Comparison of ENCODE assay signal across 19 cellular contexts in the genomic region with DNA sequence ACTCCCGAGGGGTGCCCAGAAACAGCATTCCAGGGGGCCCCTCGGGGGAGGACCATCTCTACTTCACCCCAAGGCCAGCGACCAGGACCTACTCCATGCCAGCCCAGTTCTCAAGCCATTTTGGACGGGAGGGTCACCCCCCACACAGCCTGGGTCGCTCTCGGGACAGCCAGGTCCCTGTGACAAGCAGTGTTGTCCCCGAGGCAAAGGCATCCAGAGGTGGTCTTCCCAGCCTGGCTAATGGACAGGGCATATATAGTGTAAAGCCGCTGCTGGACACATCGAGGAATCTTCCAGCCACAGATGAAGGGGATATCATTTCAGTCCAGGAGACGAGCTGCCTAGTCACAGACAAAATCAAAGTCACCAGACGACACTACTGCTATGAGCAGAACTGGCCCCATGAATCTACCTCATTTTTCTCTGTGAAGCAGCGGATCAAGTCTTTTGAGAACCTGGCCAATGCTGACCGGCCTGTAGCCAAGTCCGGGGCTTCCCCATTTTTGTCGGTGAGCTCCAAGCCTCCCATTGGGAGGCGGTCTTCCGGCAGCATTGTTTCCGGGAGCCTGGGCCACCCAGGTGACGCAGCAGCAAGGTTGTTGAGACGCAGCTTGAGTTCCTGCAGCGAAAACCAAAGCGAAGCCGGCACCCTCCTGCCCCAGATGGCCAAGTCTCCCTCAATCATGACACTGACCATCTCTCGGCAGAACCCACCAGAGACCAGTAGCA.
"Had no signal": no experiment of that assay in that cellular context is flagged by ENCODE, and none has a peak within 500 bp of the region (broad histone marks: within the 10 kb centered on the region; RNA-seq: fewer than 3 reads in every experiment).

No MANE protein-coding gene starts in this region.

- H3K4me1 ChIP-seq: pancreas, right lobe of liver, transverse colon, vagina had no signal

- DNase-seq: cortex of kidney; effector memory CD8-positive, alpha-beta T cell; foreskin fibroblast; gastrocnemius medialis; left ventricle myocardium superior; lower lobe of right lung; natural killer cell; pancreas; retina; right lobe of liver; small intestine; stimulated activated CD4-positive, alpha-beta T cell treated with anti-CD3 and anti-CD28 coated beads, Interleukin-15, amount 100 ng/mL, for 24 hours; stimulated activated CD4-positive, alpha-beta T cell treated with anti-CD3 and anti-CD28 coated beads, Interleukin-2, amount 100 ng/mL, for 48 hours; stimulated activated naive B cell treated with anti-CD40 and anti-IgM and Interleukin-4, amounts not matched to agents 10 μg/mL and 1 μg/mL and 100 μg/mL, for 72 hours; transverse colon had no signal

- H3K36me3 ChIP-seq: gastrocnemius medialis, neutrophil, pancreas, right lobe of liver, vagina had no signal

- H3K27ac ChIP-seq: gastrocnemius medialis, lower lobe of right lung, neutrophil, pancreas, right lobe of liver, suprapubic skin, transverse colon, vagina had no signal

- H3K9me3 ChIP-seq: gastrocnemius medialis, lower lobe of right lung, neutrophil, pancreas, right lobe of liver, suprapubic skin, transverse colon, vagina had no signal

- H3K27me3 ChIP-seq: gastrocnemius medialis, neutrophil, pancreas, right lobe of liver, suprapubic skin, transverse colon, vagina had no signal

- ATAC-seq: effector memory CD8-positive, alpha-beta T cell; gastrocnemius medialis; left ventricle myocardium superior; lower lobe of right lung; natural killer cell; pancreas; stimulated activated naive B cell treated with anti-CD40 and anti-IgM and Interleukin-4, amounts not matched to agents 10 μg/mL and 1 μg/mL and 100 μg/mL, for 72 hours had no signal

- H3K4me3 ChIP-seq: gastrocnemius medialis, lower lobe of right lung, pancreas, right lobe of liver, suprapubic skin, transverse colon, vagina had no signal

- FAIRE-seq: keratinocyte, pancreas, small intestine had no signal
